21 cellular contexts compared by ENCODE assay signal in genomic region chr10:131993298-131993674, GRCh38.
"Had no signal": no experiment of that assay in that cellular context is flagged by ENCODE, and none has a peak within 500 bp of the region (broad histone marks: within the 10 kb centered on the region; RNA-seq: fewer than 3 reads in every experiment).

No MANE protein-coding gene starts in this region.

- H3K27me3 ChIP-seq: gastrocnemius medialis, right atrium auricular region, testis, tibial artery had no signal

- H3K4me3 ChIP-seq: gastrocnemius medialis, lung, mucosa of descending colon, prostate gland, right atrium auricular region, testis, tibial artery had no signal

- H3K36me3 ChIP-seq: gastrocnemius medialis, prostate gland, right atrium auricular region, tibial artery had no signal

- H3K9me3 ChIP-seq: gastrocnemius medialis, mucosa of descending colon, prostate gland, right atrium auricular region, testis, tibial artery had no signal

- ATAC-seq: esophagus mucosa; gastrocnemius medialis; left lobe of liver; mucosa of descending colon; natural killer cell treated with Interleukin-12 subunit alpha and Interleukin-12 subunit beta and Interleukin-15 and Interleukin-18, amount 100 ng/mL, for 72 hours; sciatic nerve; stimulated activated memory B cell treated with anti-CD40 and anti-IgM and Interleukin-4, amounts not matched to agents 10 μg/mL and 1 μg/mL and 100 μg/mL, for 72 hours; stimulated activated naive CD8-positive, alpha-beta T cell treated with anti-CD3 and anti-CD28 coated beads, Interleukin-15, Interleukin-2, amounts not matched to agents 100 U/mL and 50 U/mL, for 24 hours had no signal

- H3K27ac ChIP-seq: epithelial cell of prostate, gastrocnemius medialis, prostate gland, testis, tibial artery had no signal

- DNase-seq: cortex of kidney; effector CD4-positive, alpha-beta T cell; endodermal cell; foreskin fibroblast; gastrocnemius medialis; mucosa of descending colon; naive B cell; stimulated activated CD4-positive, alpha-beta T cell treated with anti-CD3 and anti-CD28 coated beads, Interleukin-4, amount 100 ng/mL, for 4 hours; stimulated activated naive CD8-positive, alpha-beta T cell treated with anti-CD3 and anti-CD28 coated beads, Interleukin-15, Interleukin-2, amounts not matched to agents 100 U/mL and 50 U/mL, for 24 hours; substantia nigra; testis had no signal
